In the genomic region with DNA sequence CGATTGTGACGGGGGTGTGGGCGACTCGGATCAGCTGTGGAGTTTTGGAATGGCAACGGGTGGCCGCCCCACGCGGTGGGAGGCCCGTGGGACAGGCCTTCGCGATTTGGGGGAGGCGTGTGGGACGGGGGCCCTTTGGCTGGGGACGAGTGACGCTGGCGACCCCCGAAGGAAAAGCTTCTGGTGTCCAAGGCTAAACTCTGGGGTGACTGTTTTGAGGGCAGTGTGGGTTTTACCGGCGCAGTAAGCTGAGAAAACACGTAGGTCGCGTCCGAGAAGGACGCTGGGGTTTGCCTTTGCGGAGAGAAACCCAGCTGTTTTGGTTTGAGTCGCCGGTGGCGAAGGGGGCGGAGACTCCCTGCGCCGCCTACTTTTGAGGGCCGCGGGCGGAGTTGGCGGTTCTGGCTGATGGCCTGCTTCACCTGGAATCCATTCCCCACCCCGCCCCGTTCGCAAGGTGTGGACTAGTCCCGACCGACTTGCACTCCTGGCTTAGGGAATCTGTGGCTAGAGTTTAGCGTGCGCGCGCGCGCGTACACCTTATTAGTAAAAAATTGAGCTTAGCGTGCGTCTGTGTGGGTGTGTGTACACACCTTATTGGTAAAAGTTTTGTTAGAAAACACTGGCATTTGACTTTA, we compare ENCODE assay signal across 8 cellular contexts.
DNase-seq lines count a peak whose midpoint lies in the region; ATAC-seq and TF ChIP-seq lines count a peak whose summit lies in the region.

No MANE protein-coding gene starts in this region.

- ATAC-seq in GM18511 (IDR thresholded peaks at IDR 0.05; ENCODE audit: unreplicated experiment) = peak; percentile 77
- ATAC-seq in HG02970 (IDR thresholded peaks at IDR 0.05; ENCODE audit: low FRiP score, unreplicated experiment) = peak; percentile 80

- TF ChIP-seq CTCF in astrocyte of the cerebellum (IDR thresholded peaks at IDR 0.05; ENCODE audit: low read depth, low read length, missing control alignments) = no peak
- no peak for TF ChIP-seq CTCF in retinal pigment epithelial cell (conservative IDR thresholded peaks at IDR 0.05; ENCODE audit: low read depth, low read length)

- in situ Hi-C loops in astrocyte of the cerebellum (cut with HindIII; ENCODE audit: low sequenced_read_pairs) = no loop called here

- peak; percentile 87 to 93 for DNase-seq in NCI-H187 (lab: John Stamatoyannopoulos, UW)
- DNase-seq in T1000 (lab: John Stamatoyannopoulos, UW) = peak; percentile 37
- DNase-seq in astrocyte of the cerebellum (ENCODE audit: low read depth) = peak; percentile 33
- DNase-seq in hypothalamus (lab: John Stamatoyannopoulos, UW) = peak in 49 of 51 donors; percentile 25 to 84 (median 60)
- no peak for DNase-seq in retinal pigment epithelial cell (ENCODE audit: low read depth)
- no peak for DNase-seq in OCI-M2 (lab: John Stamatoyannopoulos, UW; ENCODE audit: unreplicated experiment)

- peak overlapping the region; percentile 100 for H3K4me3 ChIP-seq in astrocyte of the cerebellum (ENCODE audit: low read depth, low read length)
- H3K4me3 ChIP-seq in retinal pigment epithelial cell (ENCODE audit: low read length) = peak overlapping the region; percentile 97

Comparison
In these comparisons a context has a peak if more than half of its experiments do, and no peak if none do; other contexts are left out.
1. DNase-seq: peak in NCI-H187 (2 of 2), T1000 (single experiment), astrocyte of the cerebellum (single experiment) and hypothalamus (49 of 51); none in retinal pigment epithelial cell (single experiment) and OCI-M2 (single experiment).